In the genomic region with DNA sequence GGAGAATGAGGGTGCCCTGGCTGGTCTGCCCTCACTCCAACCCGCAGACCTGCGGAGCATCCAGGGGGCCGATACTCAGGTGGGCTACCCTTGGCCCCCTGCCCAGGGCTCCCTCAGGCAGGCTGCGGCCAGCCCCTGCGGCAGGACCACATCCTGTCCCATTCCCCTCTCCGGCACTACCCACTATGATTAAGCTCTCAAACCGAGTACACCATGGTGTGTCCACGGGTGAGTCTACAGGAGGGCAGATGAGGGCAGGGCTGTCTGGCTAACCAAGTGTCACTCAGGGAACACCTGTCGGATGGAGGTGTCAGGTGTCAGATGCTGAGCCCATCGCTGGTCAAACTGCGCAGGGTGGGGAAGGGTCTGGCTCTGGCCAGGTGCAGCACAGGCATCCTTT, we compare ENCODE assay signal across 1 cellular context.
TF ChIP-seq lines count a peak whose summit lies in the region.

No MANE protein-coding gene starts in this region.

TF ChIP-seq in HepG2, 621 proteins besides CTCF, POLR2A, EP300 and RAD21 (continued from another document):
- TF ChIP-seq, protein P1, sequence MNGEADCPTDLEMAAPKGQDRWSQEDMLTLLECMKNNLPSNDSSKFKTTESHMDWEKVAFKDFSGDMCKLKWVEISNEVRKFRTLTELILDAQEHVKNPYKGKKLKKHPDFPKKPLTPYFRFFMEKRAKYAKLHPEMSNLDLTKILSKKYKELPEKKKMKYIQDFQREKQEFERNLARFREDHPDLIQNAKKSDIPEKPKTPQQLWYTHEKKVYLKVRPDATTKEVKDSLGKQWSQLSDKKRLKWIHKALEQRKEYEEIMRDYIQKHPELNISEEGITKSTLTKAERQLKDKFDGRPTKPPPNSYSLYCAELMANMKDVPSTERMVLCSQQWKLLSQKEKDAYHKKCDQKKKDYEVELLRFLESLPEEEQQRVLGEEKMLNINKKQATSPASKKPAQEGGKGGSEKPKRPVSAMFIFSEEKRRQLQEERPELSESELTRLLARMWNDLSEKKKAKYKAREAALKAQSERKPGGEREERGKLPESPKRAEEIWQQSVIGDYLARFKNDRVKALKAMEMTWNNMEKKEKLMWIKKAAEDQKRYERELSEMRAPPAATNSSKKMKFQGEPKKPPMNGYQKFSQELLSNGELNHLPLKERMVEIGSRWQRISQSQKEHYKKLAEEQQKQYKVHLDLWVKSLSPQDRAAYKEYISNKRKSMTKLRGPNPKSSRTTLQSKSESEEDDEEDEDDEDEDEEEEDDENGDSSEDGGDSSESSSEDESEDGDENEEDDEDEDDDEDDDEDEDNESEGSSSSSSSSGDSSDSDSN (CRISPR knock-in tag; IDR thresholded peaks at IDR 0.05) = no peak
- TF ChIP-seq FOXA3 (CRISPR knock-in tag; IDR thresholded peaks at IDR 0.05) = no peak
- TF ChIP-seq ZMYM3 (CRISPR knock-in tag; IDR thresholded peaks at IDR 0.05) = no peak
- TF ChIP-seq ZBTB49 (CRISPR knock-in tag; IDR thresholded peaks at IDR 0.05; ENCODE audit: borderline replicate concordance) = no peak
- TF ChIP-seq SPEN (CRISPR knock-in tag; IDR thresholded peaks at IDR 0.05; ENCODE audit: low read depth) = no peak
- TF ChIP-seq, protein P2, sequence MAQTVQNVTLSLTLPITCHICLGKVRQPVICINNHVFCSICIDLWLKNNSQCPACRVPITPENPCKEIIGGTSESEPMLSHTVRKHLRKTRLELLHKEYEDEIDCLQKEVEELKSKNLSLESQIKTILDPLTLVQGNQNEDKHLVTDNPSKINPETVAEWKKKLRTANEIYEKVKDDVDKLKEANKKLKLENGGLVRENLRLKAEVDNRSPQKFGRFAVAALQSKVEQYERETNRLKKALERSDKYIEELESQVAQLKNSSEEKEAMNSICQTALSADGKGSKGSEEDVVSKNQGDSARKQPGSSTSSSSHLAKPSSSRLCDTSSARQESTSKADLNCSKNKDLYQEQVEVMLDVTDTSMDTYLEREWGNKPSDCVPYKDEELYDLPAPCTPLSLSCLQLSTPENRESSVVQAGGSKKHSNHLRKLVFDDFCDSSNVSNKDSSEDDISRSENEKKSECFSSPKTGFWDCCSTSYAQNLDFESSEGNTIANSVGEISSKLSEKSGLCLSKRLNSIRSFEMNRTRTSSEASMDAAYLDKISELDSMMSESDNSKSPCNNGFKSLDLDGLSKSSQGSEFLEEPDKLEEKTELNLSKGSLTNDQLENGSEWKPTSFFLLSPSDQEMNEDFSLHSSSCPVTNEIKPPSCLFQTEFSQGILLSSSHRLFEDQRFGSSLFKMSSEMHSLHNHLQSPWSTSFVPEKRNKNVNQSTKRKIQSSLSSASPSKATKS (CRISPR knock-in tag; IDR thresholded peaks at IDR 0.05) = no peak
- TF ChIP-seq ZBTB25 (CRISPR knock-in tag; IDR thresholded peaks at IDR 0.05) = no peak
- no peak for TF ChIP-seq ATM (IDR thresholded peaks at IDR 0.05; ENCODE audit: borderline replicate concordance)
- no peak for TF ChIP-seq ZNF180 (CRISPR knock-in tag; IDR thresholded peaks at IDR 0.05; ENCODE audit: borderline replicate concordance, low read depth)
- no peak for TF ChIP-seq RELA (CRISPR knock-in tag; IDR thresholded peaks at IDR 0.05)
- no peak for TF ChIP-seq ZNF329 (CRISPR knock-in tag; IDR thresholded peaks at IDR 0.05; ENCODE audit: low read depth)
- no peak for TF ChIP-seq ZNF713 (CRISPR knock-in tag; IDR thresholded peaks at IDR 0.05)
- no peak for TF ChIP-seq ZNF782 (CRISPR knock-in tag; IDR thresholded peaks at IDR 0.05; ENCODE audit: borderline replicate concordance)
